ENCODE assay signal across 1 cellular context in genomic region chr16:68022728-68023537, GRCh38.
TF ChIP-seq lines count a peak whose summit lies in the region.

Gene DDX28 (minus strand): TSS chr16:68023232. CDS start chr16:68023202, 30 bp downstream.
Gene DUS2 (plus strand): TSS chr16:68023284. CDS start chr16:68038024, 14,740 bp downstream.

TF ChIP-seq in K562, 482 proteins besides CTCF, POLR2A, EP300 and RAD21 (continued from another document and continues in another):
- TF ChIP-seq MGA (IDR thresholded peaks at IDR 0.05) = peak; percentile 67
- TF ChIP-seq TAF9B (IDR thresholded peaks at IDR 0.05; ENCODE audit: partially characterized antibody) = peak; percentile 92
- TF ChIP-seq NR3C1 (CRISPR knock-in tag; IDR thresholded peaks at IDR 0.05) = peak; percentile 55; the same call in 1 of the 2 replicates
- peak; percentile 86 for TF ChIP-seq POLR2AphosphoS5 (IDR thresholded peaks at IDR 0.05; ENCODE audit: control insufficient read depth, insufficient read depth, low read depth, low read length)
- TF ChIP-seq ZNF561 (CRISPR knock-in tag; conservative IDR thresholded peaks at IDR 0.05) = no peak
- TF ChIP-seq NCOA1 (IDR thresholded peaks at IDR 0.05; ENCODE audit: low read depth) = 0 out of 2 replicates have a peak, but pooled peaks have one; percentile 24
- peak; percentile 69 for TF ChIP-seq ZKSCAN1 (IDR thresholded peaks at IDR 0.05; ENCODE audit: low read depth, low read length)
- 0 out of 2 replicates have a peak, but pooled peaks have one; percentile 29 for TF ChIP-seq DMBX1 (CRISPR knock-in tag; IDR thresholded peaks at IDR 0.05; ENCODE audit: borderline replicate concordance)
- 0 out of 2 replicates have a peak, but pooled peaks have one; percentile 19 for TF ChIP-seq NCOR1 (IDR thresholded peaks at IDR 0.05)
- TF ChIP-seq CTCFL (IDR thresholded peaks at IDR 0.05; ENCODE audit: borderline replicate concordance, insufficient read depth, low read depth, low read length, poor library complexity, severe bottlenecking) = peak; percentile 2
- peak; percentile 68 for TF ChIP-seq LCOR (CRISPR knock-in tag; IDR thresholded peaks at IDR 0.05)
- peak; percentile 71 for TF ChIP-seq FOXP1 (CRISPR knock-in tag; IDR thresholded peaks at IDR 0.05)
- no peak for TF ChIP-seq ZSCAN32 (CRISPR knock-in tag; IDR thresholded peaks at IDR 0.05)
- peak; percentile 100 for TF ChIP-seq RBBP5 (IDR thresholded peaks at IDR 0.05; ENCODE audit: borderline replicate concordance, insufficient read depth, low read length, poor library complexity, severe bottlenecking)
- peak; percentile 4 for TF ChIP-seq MXD1 (CRISPR knock-in tag; IDR thresholded peaks at IDR 0.05; ENCODE audit: borderline replicate concordance, poor library complexity, severe bottlenecking)
- TF ChIP-seq PHF8 (IDR thresholded peaks at IDR 0.05; ENCODE audit: borderline replicate concordance, low read length) = peak; percentile 95; the same call in 1 of the 2 replicates
- TF ChIP-seq ZNF740 (CRISPR knock-in tag; IDR thresholded peaks at IDR 0.05) = 0 out of 2 replicates have a peak, but pooled peaks have one; percentile 46
- TF ChIP-seq ZNF740 (tag; IDR thresholded peaks at IDR 0.05) = no peak
- TF ChIP-seq POLR2H (tag; IDR thresholded peaks at IDR 0.05; ENCODE audit: low read depth) = peak; percentile 76
- TF ChIP-seq HNRNPLL (IDR thresholded peaks at IDR 0.05; ENCODE audit: low read depth, low read length, poor library complexity, severe bottlenecking) = peak; percentile 61
- TF ChIP-seq SMARCA4 (IDR thresholded peaks at IDR 0.05) = no peak
- no peak for TF ChIP-seq U2AF2 (optimal IDR thresholded peaks at IDR 0.05; ENCODE audit: low read depth, low read length)
- TF ChIP-seq SMAD4 (CRISPR knock-in tag; conservative IDR thresholded peaks at IDR 0.05) = 0 out of 2 replicates have a peak, but pooled peaks have one; percentile 34
- peak in 1 of 2 experiments; percentile 88; a peak in 2 of 4 replicates for TF ChIP-seq MLLT1 (IDR thresholded peaks at IDR 0.05)
- TF ChIP-seq ZNF253 (CRISPR knock-in tag; conservative IDR thresholded peaks at IDR 0.05) = no peak
- TF ChIP-seq CBFB (CRISPR knock-in tag; IDR thresholded peaks at IDR 0.05) = peak; percentile 71; the same call in 1 of the 2 replicates
- peak; percentile 96 for TF ChIP-seq ATF7 (IDR thresholded peaks at IDR 0.05)
- TF ChIP-seq ZNF511 (CRISPR knock-in tag; IDR thresholded peaks at IDR 0.05) = peak; percentile 80
- TF ChIP-seq CSDE1 (IDR thresholded peaks at IDR 0.05) = peak in 1 of 2 experiments; percentile 89; a peak in 2 of 4 replicates
- peak; percentile 22; the same call in 1 of the 2 replicates for TF ChIP-seq FOXM1 (IDR thresholded peaks at IDR 0.05; ENCODE audit: low read depth)
- no peak for TF ChIP-seq FOXM1 (CRISPR knock-in tag; IDR thresholded peaks at IDR 0.05; ENCODE audit: low read depth)
- 0 out of 4 replicates have a peak, but pooled peaks of 1 of the 2 experiments have one; percentile 18 for TF ChIP-seq ARNT (IDR thresholded peaks at IDR 0.05)
- TF ChIP-seq ATF3 (IDR thresholded peaks at IDR 0.05) = peak; percentile 94
- 0 out of 2 replicates have a peak, but pooled peaks have one; percentile 28 for TF ChIP-seq ATF3 (CRISPR knock-in tag; conservative IDR thresholded peaks at IDR 0.05)
- no peak for TF ChIP-seq RUNX1 (IDR thresholded peaks at IDR 0.05; ENCODE audit: low read depth)
- TF ChIP-seq CREM (IDR thresholded peaks at IDR 0.05; ENCODE audit: low read depth) = peak; percentile 100
- TF ChIP-seq FIP1L1 (IDR thresholded peaks at IDR 0.05; ENCODE audit: low read depth, low read length, poor library complexity, severe bottlenecking) = peak; percentile 70
- TF ChIP-seq GTF2E2 (tag; IDR thresholded peaks at IDR 0.05) = peak; percentile 67; the same call in 1 of the 2 replicates
- TF ChIP-seq MNT (conservative IDR thresholded peaks at IDR 0.05) = peak; percentile 92 to 96
